Comparison of ENCODE assay signal across 25 cellular contexts in genomic region chr1:78348526-78349284, GRCh38.
DNase-seq lines count a peak whose midpoint lies in the region; ATAC-seq and TF ChIP-seq lines count a peak whose summit lies in the region.
"Had no signal": no experiment of that assay in that cellular context is flagged by ENCODE, and none has a peak within 500 bp of the region (broad histone marks: within the 10 kb centered on the region; RNA-seq: fewer than 3 reads in every experiment).

No MANE protein-coding gene starts in this region.

- no peak overlapping the region for H2AK5ac ChIP-seq in IMR-90 (ENCODE audit: low read depth, low read length)

- H3K9me2 ChIP-seq in SK-N-SH, result no peaks in the 10 kb centered on the region

- no peak overlapping the region for H3K9ac ChIP-seq in IMR-90 (ENCODE audit: low read depth, low read length)
- H3K9ac ChIP-seq in fibroblast of lung (ENCODE audit: insufficient read depth, low read length), result no peak overlapping the region
- no peak overlapping the region for H3K9ac ChIP-seq in SK-N-SH

- no peak overlapping the region; the same call in 1 of the 2 replicates for H3K4ac ChIP-seq in IMR-90 (ENCODE audit: low read depth, low read length)

- TF ChIP-seq RAD21 in IMR-90 (IDR thresholded peaks at IDR 0.05; ENCODE audit: low read length) (no peak), SK-N-SH (IDR thresholded peaks at IDR 0.05; ENCODE audit: low read length) (no peak)

- no peaks in the 10 kb centered on the region for H3K79me1 ChIP-seq in IMR-90 (ENCODE audit: low read depth in 1 of 2, low read length in 2 of 2)

- peak overlapping the region; percentile 25 for H2BK120ac ChIP-seq in IMR-90 (ENCODE audit: low read depth, low read length)

- peak overlapping the region; percentile 42; the same call in 1 of the 2 replicates for H4K5ac ChIP-seq in IMR-90 (ENCODE audit: low read depth, low read length)

- no TSS peak for BruUV-seq in IMR-90 (replicated peaks; lab: Mats Ljungman, UMichigan)

- no peak overlapping the region for H3K56ac ChIP-seq in IMR-90 (ENCODE audit: extremely low read depth, insufficient read depth, low read length)

- peak overlapping the region; percentile 77; the same call in 1 of the 2 replicates for H2BK20ac ChIP-seq in IMR-90 (ENCODE audit: low read depth, low read length)

- H3K9me3 ChIP-seq in IMR-90 (ENCODE audit: control insufficient read depth, insufficient read depth, low read length) (no peaks in the 10 kb centered on the region), fibroblast of lung (ENCODE audit: control insufficient read depth, insufficient read depth, low read depth, low read length) (no peaks in the 10 kb centered on the region), heart left ventricle (peaks cover 0 to 4% (median 0%) of the 10 kb centered on the region in 12 donors), SK-N-SH (0 out of 2 replicates have a peak, but pooled peaks cover 6% of the 10 kb centered on the region)
- H3K9me3 ChIP-seq: A549 had no signal

- dilution Hi-C loops in IMR-90 (cut with HindIII; ENCODE audit: low sequenced_read_pairs, unreplicated experiment), result no loop called here

- H2AK9ac ChIP-seq in IMR-90 (replicated peaks; ENCODE audit: low read depth, low read length, poor library complexity), result no peak overlapping the region

- H3K9me1 ChIP-seq in IMR-90 (ENCODE audit: insufficient read depth, low read length), result no peaks in the 10 kb centered on the region; the same call in 1 of the 2 replicates

- H3K4me2 ChIP-seq in IMR-90 (ENCODE audit: low read depth, low read length), result no peak overlapping the region
- H3K4me2 ChIP-seq in fibroblast of lung (ENCODE audit: extremely low read depth, insufficient read depth, low read length), result no peak overlapping the region
- H3K4me2 ChIP-seq in SK-N-SH, result no peak overlapping the region
- H3K4me2 ChIP-seq: A549 had no signal

- peak overlapping the region; percentile 33 for H3K14ac ChIP-seq in IMR-90 (replicated peaks; ENCODE audit: low read depth, low read length)

- DNase-seq in IMR-90 (peak; percentile 27), astrocyte of the spinal cord (ENCODE audit: low read depth, low spot score) (peak; percentile 37), fibroblast of lung (ENCODE audit: low read depth in 2 of 2) (peak; percentile 40 to 48), heart left ventricle (no peak), SK-N-SH (no peak)
- DNase-seq in activated CD8-positive, alpha-beta memory T cell treated with anti-CD3 and anti-CD28 coated beads, Interleukin-2, amount 50 U/mL, for 4 hours, result no peak
- DNase-seq: C1 segment of cervical spinal cord; CD4-positive, alpha-beta memory T cell; COR-L47; DMS53; GDM1; Karpas-422; NCI-H1092 treated with DMSO at 0.1 percent for 48 hours; NCI-H1436; NCI-H187; NCI-H2081 treated with DMSO at 0.1 percent for 48 hours; NCI-H2171; NCI-H345; NCI-H524; NCI-H748 treated with DMSO at 0.1 percent for 48 hours; SIG-M5 had no signal

- intact Hi-C loops in IMR-90 (cut with micrococcal nuclease) (loop anchor here (10.0 kb wide), 2 partner anchors 204 to 256 kb away; no protein-coding TSS in a partner anchor), heart left ventricle (cut with DNase I) (loop anchor here in 1 of 10 donors (10.0 kb wide), 1 partner anchor 56 kb away; no protein-coding TSS in a partner anchor)

- no peak for TF ChIP-seq POLR2A in IMR-90 (IDR thresholded peaks at IDR 0.05; ENCODE audit: low read depth, low read length)
- no peak for TF ChIP-seq POLR2A in heart left ventricle (IDR thresholded peaks at IDR 0.05)

- H2BK15ac ChIP-seq in IMR-90 (ENCODE audit: low read depth, low read length), result no peak overlapping the region

- peak overlapping the region; percentile 15 for H2BK5ac ChIP-seq in IMR-90 (ENCODE audit: low read depth, low read length, poor library complexity, severe bottlenecking)

- no peak overlapping the region for H2AFZ ChIP-seq in IMR-90 (replicated peaks; ENCODE audit: low read length, poor library complexity)
- no peak overlapping the region for H2AFZ ChIP-seq in fibroblast of lung (ENCODE audit: low read length)
- no peak overlapping the region for H2AFZ ChIP-seq in SK-N-SH (ENCODE audit: low read depth)

- no peaks in the 10 kb centered on the region for H3F3A ChIP-seq in SK-N-SH (replicated peaks; ENCODE audit: insufficient read depth)

- POLR2A ChIA-PET in IMR-90 (lab: Charles Lee; ENCODE audit: unreplicated experiment), result no interaction called here
- POLR2A ChIA-PET in SK-N-SH (lab: Yijun Ruan, JAX), result no interaction called here

- peak overlapping the region; percentile 89; the same call in 1 of the 2 replicates for H3K18ac ChIP-seq in IMR-90 (ENCODE audit: low read depth, low read length)

- TF ChIP-seq CTCF in IMR-90 (conservative IDR thresholded peaks at IDR 0.05; ENCODE audit: low read depth, low read length) (no peak), astrocyte of the spinal cord (IDR thresholded peaks at IDR 0.05; ENCODE audit: low read depth, low read length) (no peak), fibroblast of lung (conservative IDR thresholded peaks at IDR 0.05 in 1 of 2, IDR thresholded peaks at IDR 0.05 in 1 of 2; ENCODE audit: low read depth in 1 of 2, low read length in 2 of 2) (no peak), heart left ventricle (IDR thresholded peaks at IDR 0.05) (no peak), SK-N-SH (IDR thresholded peaks at IDR 0.05) (no peak)

- no peak for TF ChIP-seq EP300 in SK-N-SH (IDR thresholded peaks at IDR 0.05; ENCODE audit: borderline replicate concordance in 1 of 2, low read depth in 1 of 2, low read length in 1 of 2)

- ATAC-seq in IMR-90 (ENCODE audit: low read depth) (peak; percentile 81), GM21423 (IDR thresholded peaks at IDR 0.05; ENCODE audit: unreplicated experiment) (no peak), heart left ventricle (no peak)
- ATAC-seq: A549, HCT116 had no signal

- peak overlapping the region in 1 of 2 experiments; percentile 8; a peak in 1 of 4 replicates for H4K8ac ChIP-seq in IMR-90 (ENCODE audit: low read depth in 2 of 2, low read length in 2 of 2)

- H4K91ac ChIP-seq in IMR-90 (ENCODE audit: insufficient read depth, low read depth, low read length), result peak overlapping the region; percentile 14; the same call in 1 of the 2 replicates

- H3K4me1 ChIP-seq in IMR-90 (ENCODE audit: control insufficient read depth, insufficient read depth, low read length) (peaks cover 4% of the 10 kb centered on the region; the same call in 1 of the 2 replicates), fibroblast of lung (ENCODE audit: control insufficient read depth, extremely low read depth, insufficient read depth, low read length) (no peaks in the 10 kb centered on the region), heart left ventricle (no peaks in the 10 kb centered on the region), SK-N-SH (ENCODE audit: control insufficient read depth in 1 of 2, insufficient read depth in 2 of 2, low read depth in 1 of 2, low read length in 1 of 2) (no peaks in the 10 kb centered on the region; a peak in 2 of 4 replicates)
- H3K4me1 ChIP-seq: A549 had no signal

- H3K27ac ChIP-seq in IMR-90 (ENCODE audit: insufficient read depth, low read length), result no peak overlapping the region
- H3K27ac ChIP-seq in fibroblast of lung (ENCODE audit: insufficient read depth, low read length), result no peak overlapping the region
- no peak overlapping the region for H3K27ac ChIP-seq in heart left ventricle
- no peak overlapping the region for H3K27ac ChIP-seq in SK-N-SH (ENCODE audit: low read depth in 2 of 2, low read length in 1 of 2)
- H3K27ac ChIP-seq: A549, SK-N-MC had no signal

- H3K4me3 ChIP-seq in IMR-90 (ENCODE audit: insufficient read depth, low read depth, low read length), result no peak overlapping the region
- no peak overlapping the region for H3K4me3 ChIP-seq in astrocyte of the spinal cord (ENCODE audit: low read depth, low read length)
- H3K4me3 ChIP-seq in fibroblast of lung (replicated peaks in 1 of 4; ENCODE audit: control extremely low read depth in 1 of 4, insufficient read depth in 1 of 4, low read depth in 3 of 4, low read length in 4 of 4), result no peak overlapping the region
- no peak overlapping the region for H3K4me3 ChIP-seq in heart left ventricle
- H3K4me3 ChIP-seq in SK-N-SH (ENCODE audit: low read depth in 2 of 2, low read length in 1 of 2), result no peak overlapping the region
- H3K4me3 ChIP-seq: A549, SK-N-MC had no signal

- H3K79me2 ChIP-seq in fibroblast of lung (ENCODE audit: control insufficient read depth, insufficient read depth, low read length) (no peaks in the 10 kb centered on the region), SK-N-SH (ENCODE audit: insufficient read depth) (no peaks in the 10 kb centered on the region)

- CTCF ChIA-PET in IMR-90 (lab: Yijun Ruan, JAX) (interaction anchor here (1.4 kb wide), 1 partner anchor 15 kb away, joined by 4 read pairs; no protein-coding TSS in a partner anchor), SK-N-SH (lab: Yijun Ruan, JAX) (no interaction called here)

- H3K27me3 ChIP-seq in IMR-90 (ENCODE audit: control insufficient read depth, insufficient read depth, low read length) (no peaks in the 10 kb centered on the region), fibroblast of lung (ENCODE audit: control insufficient read depth, insufficient read depth, low read length) (no peaks in the 10 kb centered on the region), heart left ventricle (no peaks in the 10 kb centered on the region), SK-N-SH (ENCODE audit: insufficient read depth) (no peaks in the 10 kb centered on the region)

- H3K36me3 ChIP-seq in IMR-90 (ENCODE audit: control insufficient read depth, insufficient read depth, low read length), result no peaks in the 10 kb centered on the region
- H3K36me3 ChIP-seq in fibroblast of lung (ENCODE audit: control insufficient read depth, insufficient read depth, low read length), result no peaks in the 10 kb centered on the region
- H3K36me3 ChIP-seq in heart left ventricle, result no peaks in the 10 kb centered on the region
- no peaks in the 10 kb centered on the region for H3K36me3 ChIP-seq in SK-N-SH (replicated peaks in 1 of 2; ENCODE audit: control insufficient read depth in 1 of 2, insufficient read depth in 2 of 2, low read length in 1 of 2)

- in situ Hi-C loops in IMR-90 (cut with MboI; ENCODE audit: low sequenced_read_pairs) (no loop called here), astrocyte of the spinal cord (cut with HindIII; ENCODE audit: low sequenced_read_pairs) (no loop called here)

- H3K23ac ChIP-seq in IMR-90 (ENCODE audit: low read depth, low read length), result no peak overlapping the region

- H4K20me1 ChIP-seq in IMR-90 (ENCODE audit: insufficient read depth, low read length) (no peaks in the 10 kb centered on the region), fibroblast of lung (ENCODE audit: control insufficient read depth, extremely low read depth, insufficient read depth, low read length) (no peaks in the 10 kb centered on the region), SK-N-SH (ENCODE audit: insufficient read depth) (no peaks in the 10 kb centered on the region)

TF ChIP-seq in IMR-90, 13 proteins besides CTCF, POLR2A, EP300 and RAD21 (continues in another document):
- TF ChIP-seq MAZ (IDR thresholded peaks at IDR 0.05; ENCODE audit: borderline replicate concordance, low read depth, low read length), result no peak
- no peak for TF ChIP-seq SMC3 (IDR thresholded peaks at IDR 0.05; ENCODE audit: low read depth, low read length)
- TF ChIP-seq MAFK (IDR thresholded peaks at IDR 0.05; ENCODE audit: low read depth, low read length), result no peak

TF ChIP-seq in SK-N-SH, 30 proteins besides CTCF, POLR2A, EP300 and RAD21 (continues in another document):
- no peak for TF ChIP-seq FOXJ3 (CRISPR knock-in tag; IDR thresholded peaks at IDR 0.05)

Comparison
In these comparisons a context has a peak if more than half of its experiments do, and no peak if none do; other contexts are left out.
1. DNase-seq: peak in IMR-90 (single experiment), astrocyte of the spinal cord (single experiment) and fibroblast of lung (2 of 2); none in activated CD8-positive, alpha-beta memory T cell treated with anti-CD3 and anti-CD28 coated beads, Interleukin-2, amount 50 U/mL, for 4 hours (single experiment), heart left ventricle (0 of 5) and SK-N-SH (single experiment).